ENCODE assay signal across 8 cellular contexts in genomic region chr5:87268970-87269377, GRCh38. TPM values are rescaled to one million over a fixed set of nuclear protein-coding genes. Genes with fewer than 3 reads are reported as not detected.
DNase-seq lines count a peak whose midpoint lies in the region; ATAC-seq, FAIRE-seq and TF ChIP-seq lines count a peak whose summit lies in the region.

No MANE protein-coding gene starts in this region.

- no peak for TF ChIP-seq RAD21 in GM12878 (IDR thresholded peaks at IDR 0.05; ENCODE audit: insufficient read depth, low read depth, low read length)

- H3K27me3 Mint-ChIP-seq in activated naive CD4-positive, alpha-beta T cell treated with anti-CD3 and anti-CD28 coated beads, Interleukin-2, amount 50 U/mL, for 24 hours, result no peaks in the 10 kb centered on the region
- peaks cover 3% of the 10 kb centered on the region for H3K27me3 Mint-ChIP-seq in type B pancreatic cell

- no peaks in the 10 kb centered on the region for H3K9me3 Mint-ChIP-seq in activated naive CD4-positive, alpha-beta T cell treated with anti-CD3 and anti-CD28 coated beads, Interleukin-2, amount 50 U/mL, for 24 hours
- no peaks in the 10 kb centered on the region for H3K9me3 Mint-ChIP-seq in type B pancreatic cell

- ATAC-seq in GM12878 (0 out of 3 replicates have a peak, but pooled peaks have one; percentile 1), lower lobe of right lung (no peak), esophagus mucosa (no peak), GM21515 (IDR thresholded peaks at IDR 0.05; ENCODE audit: unreplicated experiment) (no peak)

- peak overlapping the region; percentile 98 for H3K4me3 ChIP-seq in GM12878
- H3K4me3 ChIP-seq in lower lobe of right lung, result peak overlapping the region; percentile 93

- peak overlapping the region; percentile 54 for H3K4me2 ChIP-seq in GM12878 (ENCODE audit: control insufficient read depth, insufficient read depth)

- no peaks in the 10 kb centered on the region for H3K4me1 ChIP-seq in GM12878 (ENCODE audit: control insufficient read depth, insufficient read depth, low read length)
- H3K4me1 ChIP-seq in lower lobe of right lung, result peaks cover 34% of the 10 kb centered on the region

- in situ Hi-C loops in GM12878 (cut with MboI), result no loop called here

- no peaks in the 10 kb centered on the region for H3K36me3 Mint-ChIP-seq in activated naive CD4-positive, alpha-beta T cell treated with anti-CD3 and anti-CD28 coated beads, Interleukin-2, amount 50 U/mL, for 24 hours
- peaks cover 5% of the 10 kb centered on the region for H3K36me3 Mint-ChIP-seq in type B pancreatic cell

- CTCF ChIA-PET in GM12878 (lab: Yijun Ruan, JAX), result interaction anchor here (1.1 to 2.6 kb wide), 5 partner anchors 13 to 198 kb away, joined by 3 to 17 read pairs (median 6); no protein-coding TSS in a partner anchor

- H3K27me3 ChIP-seq in GM12878 (replicated peaks in 1 of 2; ENCODE audit: control insufficient read depth in 2 of 2, insufficient read depth in 2 of 2, low read length in 1 of 2), result no peaks in the 10 kb centered on the region
- no peaks in the 10 kb centered on the region for H3K27me3 ChIP-seq in lower lobe of right lung (ENCODE audit: low read depth)

- 4% methylated on average over 4 of the region's 4 CpGs for WGBS in GM12878 (ENCODE audit: insufficient coverage, insufficient replicate concordance, low lambda C conversion rate, missing lambda C conversion rate)

- no peaks in the 10 kb centered on the region; the same call in 2 of the 3 replicates for H3K9me3 ChIP-seq in GM12878 (replicated peaks; ENCODE audit: control insufficient read depth, insufficient read depth, low read length)
- H3K9me3 ChIP-seq in lower lobe of right lung, result no peaks in the 10 kb centered on the region

- RAD21 ChIA-PET in GM12878 (lab: Charles Lee; ENCODE audit: unreplicated experiment), result interaction anchor here (0.7 to 3.8 kb wide), 19 partner anchors 15 to 199 kb away, joined by 3 to 26 read pairs (median 4); no protein-coding TSS in a partner anchor

- H3K36me3 ChIP-seq in GM12878 (ENCODE audit: control insufficient read depth in 2 of 2, insufficient read depth in 2 of 2, low read length in 1 of 2) (peaks cover 0 to 5% of the 10 kb centered on the region in 2 experiments; a peak in 1 of 4 replicates), lower lobe of right lung (no peaks in the 10 kb centered on the region)

- peaks cover 60% of the 10 kb centered on the region for H3K79me2 ChIP-seq in GM12878 (ENCODE audit: control insufficient read depth, insufficient read depth, low read length)

- TF ChIP-seq CTCF in GM12878 (IDR thresholded peaks at IDR 0.05 in 2 of 3, conservative IDR thresholded peaks at IDR 0.05 in 1 of 3; ENCODE audit: control insufficient read depth in 2 of 3, extremely low read depth in 1 of 3, insufficient read depth in 1 of 3, low read depth in 3 of 3, low read length in 3 of 3) (no peak), lower lobe of right lung (IDR thresholded peaks at IDR 0.05) (no peak), type B pancreatic cell (conservative IDR thresholded peaks at IDR 0.05) (no peak)

- peak overlapping the region; percentile 85; the same call in 1 of the 2 replicates for H2AFZ ChIP-seq in GM12878 (ENCODE audit: control insufficient read depth, low read depth, low read length)

- no TSS peak for BruUV-seq in GM12878 (replicated peaks; lab: Mats Ljungman, UMichigan)

- peak overlapping the region; percentile 92 for H3K27ac Mint-ChIP-seq in activated naive CD4-positive, alpha-beta T cell treated with anti-CD3 and anti-CD28 coated beads, Interleukin-2, amount 50 U/mL, for 24 hours
- peak overlapping the region; percentile 97 for H3K27ac Mint-ChIP-seq in type B pancreatic cell

- TF ChIP-seq EP300 in GM12878 (IDR thresholded peaks at IDR 0.05; ENCODE audit: borderline replicate concordance in 1 of 2, control insufficient read depth in 1 of 2, low read depth in 2 of 2, low read length in 2 of 2), result no peak

- no peaks in the 10 kb centered on the region for H4K20me1 ChIP-seq in GM12878 (ENCODE audit: control insufficient read depth, insufficient read depth)

- SMC1A ChIA-PET in GM12878 (lab: Charles Lee; ENCODE audit: uncharacterized antibody, unreplicated experiment), result interaction anchor here (0.7 to 4.1 kb wide), 16 partner anchors 10 to 199 kb away, joined by 3 to 39 read pairs (median 4); no protein-coding TSS in a partner anchor

- peaks cover 42% of the 10 kb centered on the region for H3K4me1 Mint-ChIP-seq in activated naive CD4-positive, alpha-beta T cell treated with anti-CD3 and anti-CD28 coated beads, Interleukin-2, amount 50 U/mL, for 24 hours
- peaks cover 8% of the 10 kb centered on the region for H3K4me1 Mint-ChIP-seq in type B pancreatic cell (ENCODE audit: unreplicated experiment)

- POLR2A ChIA-PET in GM12878 (lab: Charles Lee), result interaction anchor here (0.9 to 2.5 kb wide), 12 partner anchors 10 to 198 kb away, joined by 3 to 17 read pairs (median 4); no protein-coding TSS in a partner anchor

- H3K4me3 Mint-ChIP-seq in activated naive CD4-positive, alpha-beta T cell treated with anti-CD3 and anti-CD28 coated beads, Interleukin-2, amount 50 U/mL, for 24 hours, result peak overlapping the region; percentile 100
- H3K4me3 Mint-ChIP-seq in type B pancreatic cell, result peak overlapping the region; percentile 93

- H3K9ac ChIP-seq in GM12878 (ENCODE audit: control insufficient read depth, insufficient read depth, low read length), result peak overlapping the region; percentile 90

- no peak for TF ChIP-seq POLR2A in GM12878 (IDR thresholded peaks at IDR 0.05; ENCODE audit: low read depth, low read length)

- peak overlapping the region; percentile 94 for H3K27ac ChIP-seq in GM12878 (ENCODE audit: control insufficient read depth, insufficient read depth)
- H3K27ac ChIP-seq in lower lobe of right lung, result peak overlapping the region; percentile 88

- peak; percentile 18 for FAIRE-seq in GM12878 (lab: Jason Lieb, UNC)

- DNase-seq in activated naive CD4-positive, alpha-beta T cell treated with anti-CD3 and anti-CD28 coated beads, Interleukin-2, amount 50 U/mL, for 16 hours, result no peak
- no peak for DNase-seq in GM12878 (ENCODE audit: low read depth, low spot score)
- DNase-seq in lower lobe of right lung, result no peak
- DNase-seq in type B pancreatic cell (ENCODE audit: extremely low spot score, unreplicated experiment), result no peak
- no peak for DNase-seq in DMS53 (lab: John Stamatoyannopoulos, UW)

- intact Hi-C loops in GM12878 (cut with micrococcal nuclease; ENCODE audit: unreplicated experiment), result loop anchor here (2.0 to 10.0 kb wide), 5 partner anchors 77 to 198 kb away; no protein-coding TSS in a partner anchor
- intact Hi-C loops in lower lobe of right lung (cut with DNase I), result loop anchor here (10.0 kb wide), 1 partner anchor 126 kb away; no protein-coding TSS in a partner anchor

TF ChIP-seq in GM12878, 131 proteins besides CTCF, POLR2A, EP300 and RAD21:
- TF ChIP-seq HCFC1 (IDR thresholded peaks at IDR 0.05; ENCODE audit: low read length) (no peak), RUNX3 (IDR thresholded peaks at IDR 0.05; ENCODE audit: low read length) (0 out of 2 replicates have a peak, but pooled peaks have one; percentile 1), RAD51 (IDR thresholded peaks at IDR 0.05) (no peak)

RNA-seq across cellular contexts. Expression of gene RASA1, which starts 1.3 kb away (rescaled TPM):
- total RNA-seq in GM12878 (2013; cell fraction: nucleolus; rRNA removed), result 125 and 130 TPM in 2 replicates
- total RNA-seq in GM12878 (2014; rRNA removed) (23.3 and 27.1 TPM in 2 replicates), GM12878 (2014; rRNA removed; fragmentation: Illumina TruSeq; extraction: Trizol) (20.3 and 22.4 TPM in 2 replicates), GM12878 (2021) (26.1 and 26.9 TPM in 2 replicates), lower lobe of right lung (32.6 TPM), type B pancreatic cell (ENCODE audit: low replicate concordance) (32.1 and 33.0 TPM in 2 replicates), esophagus mucosa (18.4 TPM)
- polyA plus RNA-seq in GM12878 (2011; ENCODE audit: low read depth), result 12.6 TPM
- polyA plus RNA-seq in GM12878 (2011; rRNA removed) (72.3 and 101 TPM in 2 replicates), GM12878 (2014; fragmentation: Illumina TruSeq; extraction: Trizol) (33.6 and 42.6 TPM in 2 replicates), GM12878 (2014; fragmentation: Nextera tagmentation; extraction: Ambion mirVana) (10 to 100 TPM in 1 of 2 experiments, 1 to 10 TPM in 1; 7.8 to 12.0 TPM), GM12878 (2014; rRNA removed) (21.7 and 26.7 TPM in 2 replicates), GM12878 (2016; fragmentation: Nextera tagmentation; extraction: Ambion mirVana) (10 to 100 TPM; 18.4 to 18.9 TPM)
- 31.1 and 32.2 TPM in 2 replicates for polyA plus RNA-seq in GM12878 (2011; cell fraction: cytosol; rRNA removed)
- 80.1 and 92.8 TPM in 2 replicates for polyA plus RNA-seq in GM12878 (2011; cell fraction: nucleus; rRNA removed)
- polyA plus RNA-seq in GM12878 (2012), result 18.4 and 36.3 TPM in 2 replicates
- 51.4 and 59.8 TPM in 2 replicates for polyA minus RNA-seq in GM12878 (2011; rRNA and poly(A)+ RNA removed)
- 14.6 and 15.7 TPM in 2 replicates for polyA minus RNA-seq in GM12878 (2011; cell fraction: cytosol; rRNA and poly(A)+ RNA removed)
- polyA minus RNA-seq in GM12878 (2011; cell fraction: nucleus; rRNA and poly(A)+ RNA removed), result 52.3 and 87.1 TPM in 2 replicates
